Comparison of ENCODE assay signal across 29 cellular contexts in the genomic region with DNA sequence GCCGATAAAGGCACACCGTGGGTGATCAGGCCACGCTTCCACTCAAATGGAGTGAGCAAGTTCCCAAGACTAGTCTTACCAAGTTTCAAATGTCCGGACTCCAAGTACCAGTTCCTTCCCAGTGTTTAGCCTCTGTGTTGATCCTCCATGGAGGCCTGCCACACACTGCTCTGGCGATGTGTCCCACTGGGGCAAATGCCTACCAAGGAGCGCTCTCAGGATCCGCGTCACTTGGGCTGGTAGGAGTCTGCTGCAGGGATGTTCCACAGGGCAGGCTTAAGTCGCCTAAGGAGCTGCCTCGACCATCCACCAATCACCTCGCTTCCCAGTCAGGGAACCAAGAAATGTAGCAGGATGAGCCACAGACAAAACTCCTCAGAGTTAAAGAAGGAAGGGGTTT. TPM values are rescaled to one million over a fixed set of nuclear protein-coding genes. Genes with fewer than 3 reads are reported as not detected.
"Had no signal": no experiment of that assay in that cellular context is flagged by ENCODE, and none has a peak within 500 bp of the region (broad histone marks: within the 10 kb centered on the region; RNA-seq: fewer than 3 reads in every experiment).

No MANE protein-coding gene starts in this region.

- H3K27me3 Mint-ChIP-seq: progenitor cell of endocrine pancreas; stimulated activated naive CD8-positive, alpha-beta T cell treated with anti-CD3 and anti-CD28 coated beads, Interleukin-15, Interleukin-2, amounts not matched to agents 100 ng/mL and 50 ng/mL, for 24 hours had no signal

- H3K4me3 Mint-ChIP-seq: nephron; neural progenitor cell; stimulated activated effector memory CD8-positive, alpha-beta T cell treated with anti-CD3 and anti-CD28 coated beads, Interleukin-12 subunit alpha, Interleukin-12 subunit beta, amount 100 ng/mL, for 72 hours; stimulated activated naive B cell treated with anti-CD40 and anti-IgM and Interleukin-4, amounts not matched to agents 10 μg/mL and 1 μg/mL and 100 μg/mL, for 72 hours; stimulated activated naive CD8-positive, alpha-beta T cell treated with anti-CD3 and anti-CD28 coated beads, Interleukin-15, Interleukin-2, amounts not matched to agents 100 ng/mL and 50 ng/mL, for 24 hours had no signal

- H3K36me3 ChIP-seq: neural progenitor cell, ovary, right lobe of liver, sigmoid colon, stomach, thoracic aorta, thyroid gland, tibial nerve, upper lobe of left lung, vagina had no signal

- H3K9me3 Mint-ChIP-seq: stimulated activated effector memory CD8-positive, alpha-beta T cell treated with anti-CD3 and anti-CD28 coated beads, Interleukin-12 subunit alpha, Interleukin-12 subunit beta, amount 100 ng/mL, for 72 hours had no signal

- H3K27ac Mint-ChIP-seq: neural progenitor cell; progenitor cell of endocrine pancreas; stimulated activated effector memory CD8-positive, alpha-beta T cell treated with anti-CD3 and anti-CD28 coated beads, Interleukin-12 subunit alpha, Interleukin-12 subunit beta, amount 100 ng/mL, for 72 hours; stimulated activated naive B cell treated with anti-CD40 and anti-IgM and Interleukin-4, amounts not matched to agents 10 μg/mL and 1 μg/mL and 100 μg/mL, for 72 hours; stimulated activated naive CD8-positive, alpha-beta T cell treated with anti-CD3 and anti-CD28 coated beads, Interleukin-15, Interleukin-2, amounts not matched to agents 100 ng/mL and 50 ng/mL, for 24 hours had no signal

- H3K27ac ChIP-seq: neural progenitor cell, ovary, parathyroid adenoma, psoas muscle, right lobe of liver, sigmoid colon, stomach, thoracic aorta, thyroid gland, tibial nerve, upper lobe of left lung, vagina had no signal

- H3K9ac ChIP-seq: neural progenitor cell, parathyroid adenoma had no signal

- H3K4me1 ChIP-seq: neural progenitor cell, parathyroid adenoma, psoas muscle, right lobe of liver, sigmoid colon, stomach, thyroid gland, tibial nerve, upper lobe of left lung, vagina had no signal

- H3K4me1 Mint-ChIP-seq: nephron; neural progenitor cell; stimulated activated effector memory CD8-positive, alpha-beta T cell treated with anti-CD3 and anti-CD28 coated beads, Interleukin-12 subunit alpha, Interleukin-12 subunit beta, amount 100 ng/mL, for 72 hours; stimulated activated naive B cell treated with anti-CD40 and anti-IgM and Interleukin-4, amounts not matched to agents 10 μg/mL and 1 μg/mL and 100 μg/mL, for 72 hours had no signal

- DNase-seq: occipital lobe; ovary; posterior cingulate gyrus; right cardiac atrium; right lobe of liver; sigmoid colon; stimulated activated CD4-positive, alpha-beta T cell treated with anti-CD3 and anti-CD28 coated beads, Interleukin-15, amount 100 ng/mL, for 24 hours; stimulated activated CD4-positive, alpha-beta T cell treated with anti-CD3 and anti-CD28 coated beads, Interleukin-2, amount 100 ng/mL, for 24 hours; stimulated activated CD4-positive, alpha-beta T cell treated with anti-CD3 and anti-CD28 coated beads, Interleukin-2, amount 100 ng/mL, for 48 hours; stimulated activated CD4-positive, alpha-beta T cell treated with anti-CD3 and anti-CD28 coated beads, Interleukin-4, amount 100 ng/mL, for 24 hours; stimulated activated naive B cell treated with anti-CD40 and anti-IgM and Interleukin-4, amounts not matched to agents 10 μg/mL and 1 μg/mL and 100 μg/mL, for 72 hours; stimulated activated naive CD4-positive, alpha-beta T cell treated with Interleukin-2 at 50 U/mL for 16 hours; stomach; upper lobe of left lung had no signal

- H3K36me3 Mint-ChIP-seq: neural progenitor cell; stimulated activated effector memory CD8-positive, alpha-beta T cell treated with anti-CD3 and anti-CD28 coated beads, Interleukin-12 subunit alpha, Interleukin-12 subunit beta, amount 100 ng/mL, for 72 hours had no signal

- H3K27me3 ChIP-seq: neural progenitor cell, ovary, right lobe of liver, sigmoid colon, stomach, thyroid gland, tibial nerve, upper lobe of left lung, vagina had no signal

- H3K4me3 ChIP-seq: neural progenitor cell, ovary, psoas muscle, right lobe of liver, sigmoid colon, stomach, thoracic aorta, thyroid gland, tibial nerve, upper lobe of left lung, vagina had no signal

- H3K9me3 ChIP-seq: ovary, psoas muscle, right lobe of liver, sigmoid colon, stomach, thoracic aorta, thyroid gland, tibial nerve, upper lobe of left lung, vagina had no signal

RNA-seq across cellular contexts. Expression of a gene that starts 17.4 kb away (rescaled TPM):
- total RNA-seq: occipital lobe, osteoblast, progenitor cell of endocrine pancreas, renal cortical epithelial cell, right cardiac atrium, right lobe of liver, sigmoid colon, stomach, subcutaneous adipose tissue, thoracic aorta, thyroid gland, tibial nerve, ureter, vagina had no signal
